In the genomic region with DNA sequence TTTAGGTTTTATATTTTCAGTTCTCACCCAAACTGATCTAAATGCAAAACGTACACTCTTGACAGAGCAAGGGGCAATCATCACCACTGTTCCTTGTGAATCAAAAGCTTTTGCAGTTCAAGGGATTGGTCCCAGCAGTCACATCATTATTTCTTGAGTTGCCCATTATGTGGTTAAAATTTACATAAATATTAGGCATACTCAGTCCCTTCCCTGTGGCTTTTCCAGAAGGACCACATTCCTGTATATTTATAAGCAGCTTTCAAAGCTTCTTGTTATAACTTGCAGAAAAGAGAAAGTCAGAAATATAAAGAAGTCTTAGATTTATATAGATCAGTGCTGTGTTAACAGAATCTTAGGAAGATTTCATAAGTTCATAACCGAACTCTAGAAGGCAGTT, we compare ENCODE assay signal across 21 cellular contexts.
"Had no signal": no experiment of that assay in that cellular context is flagged by ENCODE, and none has a peak within 500 bp of the region (broad histone marks: within the 10 kb centered on the region; RNA-seq: fewer than 3 reads in every experiment).

No MANE protein-coding gene starts in this region.

- H3K27me3 ChIP-seq: cardiac muscle cell, tibial artery had no signal

- H3K27ac ChIP-seq: cardiac muscle cell, tibial artery had no signal

- H3K4me3 ChIP-seq: cardiac muscle cell, lung, tibial artery had no signal

- ATAC-seq: activated CD4-positive, alpha-beta T cell treated with anti-CD3 and anti-CD28 coated beads for 36 hours; left lobe of liver; stimulated activated naive CD8-positive, alpha-beta T cell treated with anti-CD3 and anti-CD28 coated beads, Interleukin-15, Interleukin-2, amounts not matched to agents 100 U/mL and 50 U/mL, for 24 hours; WTC11 had no signal

- H3K27ac Mint-ChIP-seq: activated CD4-positive, alpha-beta T cell treated with anti-CD3 and anti-CD28 coated beads for 36 hours; activated naive CD4-positive, alpha-beta T cell treated with anti-CD3 and anti-CD28 coated beads, Interleukin-2, amount 50 U/mL, for 24 hours; mesothelial cell of epicardium; nephron progenitor cell; WTC11 had no signal

- H3K4me1 ChIP-seq: tibial artery had no signal

- H3K36me3 Mint-ChIP-seq: activated naive CD4-positive, alpha-beta T cell treated with anti-CD3 and anti-CD28 coated beads, Interleukin-2, amount 50 U/mL, for 24 hours had no signal

- H3K27me3 Mint-ChIP-seq: activated CD4-positive, alpha-beta T cell treated with anti-CD3 and anti-CD28 coated beads for 36 hours; activated naive CD4-positive, alpha-beta T cell treated with anti-CD3 and anti-CD28 coated beads, Interleukin-2, amount 50 U/mL, for 24 hours had no signal

- H3K4me3 Mint-ChIP-seq: activated CD4-positive, alpha-beta T cell treated with anti-CD3 and anti-CD28 coated beads for 36 hours; activated naive CD4-positive, alpha-beta T cell treated with anti-CD3 and anti-CD28 coated beads, Interleukin-2, amount 50 U/mL, for 24 hours; mesothelial cell of epicardium; nephron progenitor cell; WTC11 had no signal

- DNase-seq: activated CD4-positive, alpha-beta T cell treated with anti-CD3 and anti-CD28 coated beads for 36 hours; activated CD4-positive, alpha-beta T cell treated with anti-CD3 and anti-CD28 coated beads, Interleukin-2, amount 50 U/mL, for 48 hours; activated gamma-delta T cell; dermis blood vessel endothelial cell; effector memory CD4-positive, alpha-beta T cell; kidney; nephron progenitor cell; nucleus accumbens; posterior cingulate gyrus; retina; stimulated activated CD4-positive, alpha-beta T cell treated with anti-CD3 and anti-CD28 coated beads, Interleukin-1b, Interleukin-23, amount 100 ng/mL, for 48 hours; stimulated activated CD8-positive, alpha-beta memory T cell treated with anti-CD3 and anti-CD28 coated beads, Interleukin-4, amount 100 ng/mL, for 48 hours; stimulated activated naive CD8-positive, alpha-beta T cell treated with anti-CD3 and anti-CD28 coated beads, Interleukin-15, Interleukin-2, amounts not matched to agents 100 U/mL and 50 U/mL, for 24 hours; substantia nigra; tibial artery had no signal

- H3K36me3 ChIP-seq: cardiac muscle cell, tibial artery had no signal

- H3K4me1 Mint-ChIP-seq: activated CD4-positive, alpha-beta T cell treated with anti-CD3 and anti-CD28 coated beads for 36 hours; activated naive CD4-positive, alpha-beta T cell treated with anti-CD3 and anti-CD28 coated beads, Interleukin-2, amount 50 U/mL, for 24 hours; nephron progenitor cell had no signal

- H3K9me3 Mint-ChIP-seq: activated naive CD4-positive, alpha-beta T cell treated with anti-CD3 and anti-CD28 coated beads, Interleukin-2, amount 50 U/mL, for 24 hours had no signal
